ENCODE assay signal across 14 cellular contexts in genomic region chr9:4904322-4905134, GRCh38.
A peak's percentile ranks its signal among the peaks of the same experiment; 100 is the strongest.
DNase-seq lines count a peak whose midpoint lies in the region; ATAC-seq and TF ChIP-seq lines count a peak whose summit lies in the region.
"Had no signal": no experiment of that assay in that cellular context is flagged by ENCODE, and none has a peak within 500 bp of the region (broad histone marks: within the 10 kb centered on the region; RNA-seq: fewer than 3 reads in every experiment).

No MANE protein-coding gene starts in this region.

- TF ChIP-seq CTCF in RWPE1 (conservative IDR thresholded peaks at IDR 0.05; ENCODE audit: low read depth) = no peak

- no peaks in the 10 kb centered on the region for H3K36me3 ChIP-seq in subcutaneous abdominal adipose tissue (ENCODE audit: control insufficient read depth in 5 of 5, insufficient read depth in 5 of 5, low read length in 5 of 5)

- no peak for ATAC-seq in activated CD4-positive, CD25-positive, alpha-beta regulatory T cell treated with anti-CD3 and anti-CD28 coated beads, Interleukin-2, amount 50 U/mL, for 24 hours
- ATAC-seq: T-cell had no signal

- peak overlapping the region; percentile 13 for H3K27ac ChIP-seq in epithelial cell of prostate
- H3K27ac ChIP-seq in subcutaneous abdominal adipose tissue (ENCODE audit: low read depth, low read length) = peak overlapping the region; percentile 65
- no peak overlapping the region for H3K27ac ChIP-seq in RWPE1

- no peak overlapping the region for H3K4me3 ChIP-seq in subcutaneous abdominal adipose tissue (ENCODE audit: low read depth in 1 of 5, low read length in 5 of 5)
- H3K4me3 ChIP-seq: skin epidermis had no signal

- POLR2A ChIA-PET in RWPE1 (lab: Yijun Ruan, JAX; ENCODE audit: low non-redundant PET) = no interaction called here

- DNase-seq in NCI-H2171 treated with DMSO at 0.1 percent for 48 hours (lab: John Stamatoyannopoulos, UW) (peak; percentile 30), NCI-H2171 (lab: John Stamatoyannopoulos, UW) (no peak), NCI-H2196 treated with DMSO at 0.1 percent for 48 hours (lab: John Stamatoyannopoulos, UW; ENCODE audit: unreplicated experiment) (peak; percentile 74), epithelial cell of prostate (ENCODE audit: low read depth, low spot score) (no peak), RWPE1 (ENCODE audit: low spot score) (no peak), OCI-M1 (lab: John Stamatoyannopoulos, UW) (no peak)
- DNase-seq: activated CD4-positive, alpha-beta memory T cell treated with anti-CD3 and anti-CD28 coated beads, Interleukin-2, amount 10 ng/mL, durations not matched to agents 7 days and 5 days; activated naive CD4-positive, alpha-beta T cell treated with anti-CD3 and anti-CD28 coated beads, Interleukin-2, amount 50 U/mL, for 16 hours; effector CD4-positive, alpha-beta T cell; H7; T-cell had no signal

- CTCF ChIA-PET in RWPE1 (lab: Yijun Ruan, JAX) = interaction anchor here (0.5 kb wide), 1 partner anchor 11 kb away, joined by 3 read pairs; no protein-coding TSS in a partner anchor

- H3K9ac ChIP-seq in subcutaneous abdominal adipose tissue (ENCODE audit: low read length in 5 of 5) = no peak overlapping the region

- H3K9me3 ChIP-seq in subcutaneous abdominal adipose tissue (ENCODE audit: control insufficient read depth in 5 of 5, low read length in 5 of 5) = no peaks in the 10 kb centered on the region

- H3K27me3 ChIP-seq in subcutaneous abdominal adipose tissue (ENCODE audit: control insufficient read depth in 5 of 5, insufficient read depth in 4 of 5, low read length in 5 of 5) = no peaks in the 10 kb centered on the region

- peaks cover 2 to 16% (median 8%) of the 10 kb centered on the region in 5 donors for H3K4me1 ChIP-seq in subcutaneous abdominal adipose tissue (ENCODE audit: control insufficient read depth in 5 of 5, insufficient read depth in 5 of 5, low read length in 5 of 5)

Comparison
In these comparisons a context has a peak if more than half of its experiments do, and no peak if none do; other contexts are left out.
1. DNase-seq: peak in NCI-H2171 treated with DMSO at 0.1 percent for 48 hours (single experiment) and NCI-H2196 treated with DMSO at 0.1 percent for 48 hours (single experiment); none in NCI-H2171 (single experiment), epithelial cell of prostate (single experiment), RWPE1 (single experiment) and OCI-M1 (single experiment).